In genomic region chr11:79439430-79439892, GRCh38 we compare ENCODE assay signal across 8 cellular contexts. TPM values are rescaled to one million over a fixed set of nuclear protein-coding genes. Genes with fewer than 3 reads are reported as not detected.
DNase-seq lines count a peak whose midpoint lies in the region; ATAC-seq and TF ChIP-seq lines count a peak whose summit lies in the region.

No MANE protein-coding gene starts in this region.

- no peaks in the 10 kb centered on the region for H4K20me1 ChIP-seq in KMS-11 (ENCODE audit: insufficient read depth)

- H3K36me3 ChIP-seq in ACC112 (ENCODE audit: insufficient read depth, low read length) (no peaks in the 10 kb centered on the region), KMS-11 (ENCODE audit: insufficient read depth) (no peaks in the 10 kb centered on the region), mucosa of stomach (ENCODE audit: control insufficient read depth, insufficient read depth, low read length) (no peaks in the 10 kb centered on the region)

- H3K27me3 ChIP-seq in ACC112 (ENCODE audit: insufficient read depth, low read length), result peaks cover 73% of the 10 kb centered on the region
- H3K27me3 ChIP-seq in KMS-11 (ENCODE audit: insufficient read depth, low read depth), result peaks cover 34% of the 10 kb centered on the region
- H3K27me3 ChIP-seq in mucosa of stomach (ENCODE audit: control insufficient read depth, insufficient read depth, low read length), result peaks cover 83% of the 10 kb centered on the region

- H3K27ac ChIP-seq in ACC112 (ENCODE audit: low read depth, low read length), result no peak overlapping the region
- no peak overlapping the region for H3K27ac ChIP-seq in KMS-11
- peak overlapping the region; percentile 82 to 89 for H3K27ac ChIP-seq in coronary artery

- H3K4me3 ChIP-seq in ACC112 (ENCODE audit: low read depth, low read length), result peak overlapping the region; percentile 70
- H3K4me3 ChIP-seq in KMS-11 (IDR thresholded peaks at IDR 0.05; ENCODE audit: insufficient read depth, low read depth, low read length), result no peak overlapping the region
- H3K4me3 ChIP-seq in coronary artery, result peak overlapping the region; percentile 80
- H3K4me3 ChIP-seq in mucosa of stomach (ENCODE audit: low read length), result no peak overlapping the region

- H3K4me1 ChIP-seq in ACC112 (ENCODE audit: control insufficient read depth, insufficient read depth, low read length, unreplicated experiment) (no peaks in the 10 kb centered on the region), KMS-11 (ENCODE audit: low read depth, poor library complexity, severe bottlenecking) (peaks cover 11% of the 10 kb centered on the region), mucosa of stomach (ENCODE audit: control insufficient read depth, insufficient read depth, low read length) (peaks cover 45% of the 10 kb centered on the region)

- no peak overlapping the region for H2AFZ ChIP-seq in ACC112 (ENCODE audit: low read length, unreplicated experiment)
- H2AFZ ChIP-seq in KMS-11 (ENCODE audit: low read depth), result peak overlapping the region; percentile 94

- H3K79me2 ChIP-seq in ACC112 (ENCODE audit: control insufficient read depth, insufficient read depth, low read length, unreplicated experiment) (no peaks in the 10 kb centered on the region), KMS-11 (ENCODE audit: insufficient read depth, low read depth) (no peaks in the 10 kb centered on the region)

- peak overlapping the region; percentile 1; the same call in 1 of the 2 replicates for H3K9ac ChIP-seq in KMS-11
- H3K9ac ChIP-seq in mucosa of stomach (ENCODE audit: low read length), result peak overlapping the region; percentile 4

- DNase-seq in coronary artery (ENCODE audit: low spot score), result no peak
- no peak for DNase-seq in SK-N-DZ (ENCODE audit: low spot score)

- H3K4me2 ChIP-seq in KMS-11, result peak overlapping the region; percentile 99

- no peak for TF ChIP-seq CTCF in KMS-11 (conservative IDR thresholded peaks at IDR 0.05; ENCODE audit: low read depth, low read length)
- TF ChIP-seq CTCF in coronary artery (IDR thresholded peaks at IDR 0.05), result no peak

- no peaks in the 10 kb centered on the region for H3K9me3 ChIP-seq in mucosa of stomach (ENCODE audit: control insufficient read depth, low read length)

- ATAC-seq in HG03442 (IDR thresholded peaks at IDR 0.05; ENCODE audit: unreplicated experiment) (no peak), HG03520 (IDR thresholded peaks at IDR 0.05; ENCODE audit: unreplicated experiment) (no peak), GM19328 (IDR thresholded peaks at IDR 0.05; ENCODE audit: unreplicated experiment) (no peak)

RNA-seq across cellular contexts. Expression of gene TENM4, which starts 1.4 kb away (rescaled TPM):
- polyA plus RNA-seq in SK-N-DZ (2014; cell fraction: cytosol; rRNA removed), result 7.3 and 15.4 TPM in 2 replicates
- 16.4 and 17.1 TPM in 2 replicates for polyA plus RNA-seq in SK-N-DZ (2014; cell fraction: nucleus; rRNA removed)

Comparison
In these comparisons a context has a peak if more than half of its experiments do, and no peak if none do; other contexts are left out.
1. H3K27ac ChIP-seq: peak in coronary artery (2 of 2); none in ACC112 (single experiment) and KMS-11 (single experiment).
2. H3K4me3 ChIP-seq: peak in ACC112 (single experiment) and coronary artery (single experiment); none in KMS-11 (single experiment) and mucosa of stomach (single experiment).